In genomic region chr4:44160776-44161377, GRCh38 we compare ENCODE assay signal across 20 cellular contexts.
"Had no signal": no experiment of that assay in that cellular context is flagged by ENCODE, and none has a peak within 500 bp of the region (broad histone marks: within the 10 kb centered on the region; RNA-seq: fewer than 3 reads in every experiment).

No MANE protein-coding gene starts in this region.

- H3K4me1 ChIP-seq: gastrocnemius medialis, left lung, psoas muscle had no signal

- H3K27ac ChIP-seq: gastrocnemius medialis, left lung, ovary, psoas muscle, sigmoid colon, stomach, thyroid gland had no signal

- ATAC-seq: gastrocnemius medialis; left cardiac atrium; left lung; natural killer cell; psoas muscle; right cardiac atrium; stimulated activated effector memory CD8-positive, alpha-beta T cell treated with anti-CD3 and anti-CD28 coated beads, Interleukin-12 subunit alpha, Interleukin-12 subunit beta, amount 100 ng/mL, for 72 hours had no signal

- H3K4me3 ChIP-seq: gastrocnemius medialis, left lung, ovary, psoas muscle, sigmoid colon, stomach, thyroid gland had no signal

- H3K27me3 ChIP-seq: gastrocnemius medialis, left lung, ovary, sigmoid colon, stomach, thyroid gland had no signal

- H3K36me3 ChIP-seq: gastrocnemius medialis, left lung, ovary, sigmoid colon, stomach, thyroid gland had no signal

- DNase-seq: cortex of kidney; effector CD8-positive, alpha-beta T cell; endodermal cell; gastrocnemius medialis; head of caudate nucleus; left cardiac atrium; left lung; natural killer cell; occipital lobe; ovary; posterior cingulate gyrus; psoas muscle; right cardiac atrium; sigmoid colon; stimulated activated CD4-positive, alpha-beta T cell treated with anti-CD3 and anti-CD28 coated beads, Interleukin-2, amount 100 ng/mL, for 24 hours; stimulated activated CD4-positive, alpha-beta T cell treated with anti-CD3 and anti-CD28 coated beads, Interleukin-4, amount 100 ng/mL, for 24 hours; stimulated activated naive CD4-positive, alpha-beta T cell treated with Interleukin-2 at 50 U/mL for 16 hours; stomach; thyroid gland had no signal

- H3K9me3 ChIP-seq: gastrocnemius medialis, ovary, psoas muscle, stomach, thyroid gland had no signal
